In genomic region chr15:63233667-63234419, GRCh38 we compare ENCODE assay signal across 9 cellular contexts. TPM values are rescaled to one million over a fixed set of nuclear protein-coding genes. Genes with fewer than 3 reads are reported as not detected.
DNase-seq lines count a peak whose midpoint lies in the region; ATAC-seq and TF ChIP-seq lines count a peak whose summit lies in the region.
"Had no signal": no experiment of that assay in that cellular context is flagged by ENCODE, and none has a peak within 500 bp of the region (broad histone marks: within the 10 kb centered on the region; RNA-seq: fewer than 3 reads in every experiment).

No MANE protein-coding gene starts in this region.

- no peak overlapping the region for H3K27ac ChIP-seq in CD8-positive, alpha-beta memory T cell (ENCODE audit: low read depth, low read length)
- H3K27ac ChIP-seq in RWPE1 (peak overlapping the region; percentile 71), ovary (peak overlapping the region; percentile 11 to 48)

- H3K9me3 Mint-ChIP-seq in CD8-positive, alpha-beta memory T cell, result no peaks in the 10 kb centered on the region

- 5 to 14% (median 10%) methylated on average over 5 of the region's 5 CpGs for WGBS in ovary, 3 donors

- no peak for DNase-seq in CD8-positive, alpha-beta memory T cell
- DNase-seq in RWPE1 (ENCODE audit: low spot score) (no peak), fibroblast of peridontal ligament (ENCODE audit: extremely low read depth) (peak; percentile 71), ovary (no peak), occipital lobe (lab: John Stamatoyannopoulos, UW) (no peak), activated gamma-delta T cell (lab: John Stamatoyannopoulos, UW) (no peak), T1000 (lab: John Stamatoyannopoulos, UW) (no peak)
- DNase-seq: nephron progenitor cell had no signal

- TF ChIP-seq EP300 in ovary (IDR thresholded peaks at IDR 0.05), result no peak

- H3K4me3 Mint-ChIP-seq in CD8-positive, alpha-beta memory T cell, result peak overlapping the region; percentile 12 to 84 (median 29)
- H3K4me3 Mint-ChIP-seq: nephron progenitor cell had no signal

- H3K4me1 Mint-ChIP-seq in CD8-positive, alpha-beta memory T cell, result peaks cover 72 to 87% (median 82%) of the 10 kb centered on the region in 3 donors
- H3K4me1 Mint-ChIP-seq: nephron progenitor cell had no signal

- intact Hi-C loops in ovary (cut with DNase I), result no loop called here

- H3K36me3 Mint-ChIP-seq in CD8-positive, alpha-beta memory T cell, result peaks cover 0 to 26% (median 9%) of the 10 kb centered on the region in 3 donors

- peaks cover 53% of the 10 kb centered on the region for H3K4me1 ChIP-seq in CD8-positive, alpha-beta memory T cell (ENCODE audit: insufficient read depth, low read length)
- H3K4me1 ChIP-seq in ovary (ENCODE audit: insufficient read depth), result peaks cover 14% of the 10 kb centered on the region

- no peak for TF ChIP-seq CTCF in RWPE1 (conservative IDR thresholded peaks at IDR 0.05; ENCODE audit: low read depth)
- TF ChIP-seq CTCF in ovary (IDR thresholded peaks at IDR 0.05), result no peak

- H3K27ac Mint-ChIP-seq in CD8-positive, alpha-beta memory T cell, result peak overlapping the region; percentile 47 to 88 (median 83)
- H3K27ac Mint-ChIP-seq: nephron progenitor cell had no signal

- H3K4me3 ChIP-seq in CD8-positive, alpha-beta memory T cell (ENCODE audit: low read length), result no peak overlapping the region
- H3K4me3 ChIP-seq in ovary, result no peak overlapping the region

- H3K9me3 ChIP-seq in CD8-positive, alpha-beta memory T cell (ENCODE audit: low read length), result no peaks in the 10 kb centered on the region
- H3K9me3 ChIP-seq in ovary, result no peaks in the 10 kb centered on the region

- no peaks in the 10 kb centered on the region for H3K36me3 ChIP-seq in CD8-positive, alpha-beta memory T cell (ENCODE audit: insufficient read depth, low read length)
- no peaks in the 10 kb centered on the region for H3K36me3 ChIP-seq in ovary

- CTCF ChIA-PET in CD8-positive, alpha-beta memory T cell (lab: Charles Lee), result interaction anchor here (0.8 to 3.8 kb wide), 4 partner anchors 9 to 42 kb away, joined by 3 to 13 read pairs (median 3); no protein-coding TSS in a partner anchor
- CTCF ChIA-PET in RWPE1 (lab: Yijun Ruan, JAX), result interaction anchor here (0.6 to 0.7 kb wide), 2 partner anchors 53 to 915 kb away, joined by 3 to 4 read pairs; no protein-coding TSS in a partner anchor

- no peak for ATAC-seq in GM21367 (IDR thresholded peaks at IDR 0.05; ENCODE audit: unreplicated experiment)

- no peak for TF ChIP-seq POLR2A in ovary (IDR thresholded peaks at IDR 0.05)

- no peaks in the 10 kb centered on the region for H3K27me3 Mint-ChIP-seq in CD8-positive, alpha-beta memory T cell

- POLR2A ChIA-PET in CD8-positive, alpha-beta memory T cell (lab: Charles Lee), result no interaction called here
- POLR2A ChIA-PET in RWPE1 (lab: Yijun Ruan, JAX; ENCODE audit: low non-redundant PET), result no interaction called here

- no peaks in the 10 kb centered on the region for H3K27me3 ChIP-seq in CD8-positive, alpha-beta memory T cell (ENCODE audit: insufficient read depth, low read length, poor library complexity, severe bottlenecking)
- no peaks in the 10 kb centered on the region for H3K27me3 ChIP-seq in ovary

RNA-seq across cellular contexts. Expression of gene APH1B, which starts 43.6 kb away (rescaled TPM):
- 1 to 10 TPM; 6.7 to 9.2 TPM for total RNA-seq in CD8-positive, alpha-beta memory T cell
- polyA plus RNA-seq in CD8-positive, alpha-beta memory T cell, result 13.1 TPM
- total RNA-seq in ovary (10 to 100 TPM; 13.2 to 25.2 (median 22.6) TPM), occipital lobe (30.6 TPM)
- polyA plus RNA-seq in ovary, result 10 to 100 TPM in 1 of 2 donors, 1 to 10 TPM in 1; 9.1 to 20.0 TPM

RNA-seq across cellular contexts. Expression of gene RAB8B, which starts 44.4 kb away (rescaled TPM):
- 100 to 1,000 TPM; 165 to 169 TPM for total RNA-seq in CD8-positive, alpha-beta memory T cell
- polyA plus RNA-seq in CD8-positive, alpha-beta memory T cell, result 52.9 TPM
- total RNA-seq in ovary (10 to 100 TPM; 23.1 to 58.0 (median 48.5) TPM), occipital lobe (134 TPM)
- polyA plus RNA-seq in ovary, result 10 to 100 TPM; 18.5 to 40.0 TPM
